ENCODE assay signal across 1 cellular context in genomic region chr14:93959239-93960107, GRCh38.
TF ChIP-seq lines count a peak whose summit lies in the region.

No MANE protein-coding gene starts in this region.

TF ChIP-seq in HEK293, 187 proteins besides CTCF, POLR2A, EP300 and RAD21 (continued from another document and continues in another):
- TF ChIP-seq ZNF133 (tag by site-specific recombination; IDR thresholded peaks at IDR 0.05), result no peak
- TF ChIP-seq SP2 (tag by site-specific recombination; IDR thresholded peaks at IDR 0.05), result 0 out of 2 replicates have a peak, but pooled peaks have one; percentile 7
- no peak for TF ChIP-seq ZNF274 (IDR thresholded peaks at IDR 0.05; ENCODE audit: low read length)
- no peak for TF ChIP-seq ZNF274 (tag by site-specific recombination; IDR thresholded peaks at IDR 0.05; ENCODE audit: borderline replicate concordance)
- no peak for TF ChIP-seq IKZF3 (tag by site-specific recombination; IDR thresholded peaks at IDR 0.05)
- TF ChIP-seq ZNF214 (tag by site-specific recombination; IDR thresholded peaks at IDR 0.05; ENCODE audit: borderline replicate concordance), result no peak
- TF ChIP-seq OSR2 (tag by site-specific recombination; IDR thresholded peaks at IDR 0.05), result no peak
- no peak for TF ChIP-seq ZNF707 (tag by site-specific recombination; IDR thresholded peaks at IDR 0.05)
- TF ChIP-seq GLI2 (tag by site-specific recombination; IDR thresholded peaks at IDR 0.05; ENCODE audit: borderline replicate concordance, low read depth), result no peak
- TF ChIP-seq ZNF416 (tag by site-specific recombination; IDR thresholded peaks at IDR 0.05), result no peak
- no peak for TF ChIP-seq ZNF677 (tag by site-specific recombination; IDR thresholded peaks at IDR 0.05)
- no peak for TF ChIP-seq ZNF114 (tag by site-specific recombination; IDR thresholded peaks at IDR 0.05)
- no peak for TF ChIP-seq ZNF19 (tag by site-specific recombination; IDR thresholded peaks at IDR 0.05; ENCODE audit: low read depth)
- TF ChIP-seq ZFP37 (tag by site-specific recombination; IDR thresholded peaks at IDR 0.05), result no peak
- no peak for TF ChIP-seq SCRT1 (tag by site-specific recombination; IDR thresholded peaks at IDR 0.05; ENCODE audit: borderline replicate concordance)
- TF ChIP-seq, protein P1, sequence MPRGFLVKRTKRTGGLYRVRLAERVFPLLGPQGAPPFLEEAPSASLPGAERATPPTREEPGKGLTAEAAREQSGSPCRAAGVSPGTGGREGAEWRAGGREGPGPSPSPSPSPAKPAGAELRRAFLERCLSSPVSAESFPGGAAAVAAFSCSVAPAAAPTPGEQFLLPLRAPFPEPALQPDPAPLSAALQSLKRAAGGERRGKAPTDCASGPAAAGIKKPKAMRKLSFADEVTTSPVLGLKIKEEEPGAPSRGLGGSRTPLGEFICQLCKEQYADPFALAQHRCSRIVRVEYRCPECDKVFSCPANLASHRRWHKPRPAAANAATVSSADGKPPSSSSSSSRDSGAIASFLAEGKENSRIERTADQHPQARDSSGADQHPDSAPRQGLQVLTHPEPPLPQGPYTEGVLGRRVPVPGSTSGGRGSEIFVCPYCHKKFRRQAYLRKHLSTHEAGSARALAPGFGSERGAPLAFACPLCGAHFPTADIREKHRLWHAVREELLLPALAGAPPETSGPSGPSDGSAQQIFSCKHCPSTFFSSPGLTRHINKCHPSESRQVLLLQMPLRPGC (tag by site-specific recombination; IDR thresholded peaks at IDR 0.05), result no peak
- TF ChIP-seq ZNF560 (tag by site-specific recombination; IDR thresholded peaks at IDR 0.05; ENCODE audit: borderline replicate concordance), result no peak
- TF ChIP-seq, protein P2, sequence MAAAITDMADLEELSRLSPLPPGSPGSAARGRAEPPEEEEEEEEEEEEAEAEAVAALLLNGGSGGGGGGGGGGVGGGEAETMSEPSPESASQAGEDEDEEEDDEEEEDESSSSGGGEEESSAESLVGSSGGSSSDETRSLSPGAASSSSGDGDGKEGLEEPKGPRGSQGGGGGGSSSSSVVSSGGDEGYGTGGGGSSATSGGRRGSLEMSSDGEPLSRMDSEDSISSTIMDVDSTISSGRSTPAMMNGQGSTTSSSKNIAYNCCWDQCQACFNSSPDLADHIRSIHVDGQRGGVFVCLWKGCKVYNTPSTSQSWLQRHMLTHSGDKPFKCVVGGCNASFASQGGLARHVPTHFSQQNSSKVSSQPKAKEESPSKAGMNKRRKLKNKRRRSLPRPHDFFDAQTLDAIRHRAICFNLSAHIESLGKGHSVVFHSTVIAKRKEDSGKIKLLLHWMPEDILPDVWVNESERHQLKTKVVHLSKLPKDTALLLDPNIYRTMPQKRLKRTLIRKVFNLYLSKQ (tag by site-specific recombination; IDR thresholded peaks at IDR 0.05; ENCODE audit: borderline replicate concordance), result no peak
- no peak for TF ChIP-seq OVOL3 (tag by site-specific recombination; IDR thresholded peaks at IDR 0.05)
- TF ChIP-seq ZNF121 (tag by site-specific recombination; IDR thresholded peaks at IDR 0.05), result no peak
- TF ChIP-seq, protein P3, sequence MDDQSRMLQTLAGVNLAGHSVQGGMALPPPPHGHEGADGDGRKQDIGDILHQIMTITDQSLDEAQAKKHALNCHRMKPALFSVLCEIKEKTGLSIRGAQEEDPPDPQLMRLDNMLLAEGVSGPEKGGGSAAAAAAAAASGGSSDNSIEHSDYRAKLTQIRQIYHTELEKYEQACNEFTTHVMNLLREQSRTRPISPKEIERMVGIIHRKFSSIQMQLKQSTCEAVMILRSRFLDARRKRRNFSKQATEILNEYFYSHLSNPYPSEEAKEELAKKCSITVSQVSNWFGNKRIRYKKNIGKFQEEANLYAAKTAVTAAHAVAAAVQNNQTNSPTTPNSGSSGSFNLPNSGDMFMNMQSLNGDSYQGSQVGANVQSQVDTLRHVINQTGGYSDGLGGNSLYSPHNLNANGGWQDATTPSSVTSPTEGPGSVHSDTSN (CRISPR knock-in tag; IDR thresholded peaks at IDR 0.05), result no peak
- TF ChIP-seq ZNF354C (tag by site-specific recombination; IDR thresholded peaks at IDR 0.05; ENCODE audit: borderline replicate concordance, low read depth), result no peak
- no peak for TF ChIP-seq ZNF791 (tag by site-specific recombination; IDR thresholded peaks at IDR 0.05)
- no peak for TF ChIP-seq ZNF596 (tag by site-specific recombination; IDR thresholded peaks at IDR 0.05)
- no peak for TF ChIP-seq ZNF747 (tag by site-specific recombination; IDR thresholded peaks at IDR 0.05)
- TF ChIP-seq ZNF341 (tag by site-specific recombination; IDR thresholded peaks at IDR 0.05; ENCODE audit: low read depth), result peak; percentile 87
- TF ChIP-seq ZNF488 (tag by site-specific recombination; IDR thresholded peaks at IDR 0.05), result no peak
- no peak for TF ChIP-seq ZNF785 (tag by site-specific recombination; IDR thresholded peaks at IDR 0.05)
- no peak for TF ChIP-seq ZNF248 (tag by site-specific recombination; IDR thresholded peaks at IDR 0.05)
- TF ChIP-seq ZNF426 (tag by site-specific recombination; IDR thresholded peaks at IDR 0.05), result no peak
- TF ChIP-seq KLF8 (tag by site-specific recombination; IDR thresholded peaks at IDR 0.05), result no peak
- no peak for TF ChIP-seq ZNF132 (tag by site-specific recombination; IDR thresholded peaks at IDR 0.05; ENCODE audit: borderline replicate concordance)
- TF ChIP-seq ZNF202 (tag by site-specific recombination; IDR thresholded peaks at IDR 0.05; ENCODE audit: borderline replicate concordance), result no peak
- no peak for TF ChIP-seq ZNF221 (tag by site-specific recombination; IDR thresholded peaks at IDR 0.05; ENCODE audit: borderline replicate concordance)
- TF ChIP-seq ZNF521 (tag by site-specific recombination; IDR thresholded peaks at IDR 0.05), result no peak
- TF ChIP-seq ZIC2 (tag by site-specific recombination; IDR thresholded peaks at IDR 0.05), result peak; percentile 83
- no peak for TF ChIP-seq ZNF112 (tag by site-specific recombination; IDR thresholded peaks at IDR 0.05)
- TF ChIP-seq ZNF473 (tag by site-specific recombination; IDR thresholded peaks at IDR 0.05), result no peak
- TF ChIP-seq ZNF24 (tag by site-specific recombination; IDR thresholded peaks at IDR 0.05), result no peak
- TF ChIP-seq ZNF670 (tag by site-specific recombination; IDR thresholded peaks at IDR 0.05; ENCODE audit: low read depth), result no peak
- TF ChIP-seq, protein P4, sequence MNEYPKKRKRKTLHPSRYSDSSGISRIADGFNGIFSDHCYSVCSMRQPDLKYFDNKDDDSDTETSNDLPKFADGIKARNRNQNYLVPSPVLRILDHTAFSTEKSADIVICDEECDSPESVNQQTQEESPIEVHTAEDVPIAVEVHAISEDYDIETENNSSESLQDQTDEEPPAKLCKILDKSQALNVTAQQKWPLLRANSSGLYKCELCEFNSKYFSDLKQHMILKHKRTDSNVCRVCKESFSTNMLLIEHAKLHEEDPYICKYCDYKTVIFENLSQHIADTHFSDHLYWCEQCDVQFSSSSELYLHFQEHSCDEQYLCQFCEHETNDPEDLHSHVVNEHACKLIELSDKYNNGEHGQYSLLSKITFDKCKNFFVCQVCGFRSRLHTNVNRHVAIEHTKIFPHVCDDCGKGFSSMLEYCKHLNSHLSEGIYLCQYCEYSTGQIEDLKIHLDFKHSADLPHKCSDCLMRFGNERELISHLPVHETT (tag by site-specific recombination; IDR thresholded peaks at IDR 0.05), result no peak
- TF ChIP-seq ZNF157 (tag by site-specific recombination; IDR thresholded peaks at IDR 0.05), result no peak
- no peak for TF ChIP-seq ZNF155 (tag by site-specific recombination; IDR thresholded peaks at IDR 0.05)
- no peak for TF ChIP-seq ZBTB21 (tag by site-specific recombination; IDR thresholded peaks at IDR 0.05)
- no peak for TF ChIP-seq ZNF48 (tag by site-specific recombination; IDR thresholded peaks at IDR 0.05)
- no peak for TF ChIP-seq KLF9 (tag by site-specific recombination; IDR thresholded peaks at IDR 0.05; ENCODE audit: low read depth)
- no peak for TF ChIP-seq ZNF645 (tag by site-specific recombination; IDR thresholded peaks at IDR 0.05)
- TF ChIP-seq HOXD13 (CRISPR knock-in tag; IDR thresholded peaks at IDR 0.05; ENCODE audit: borderline replicate concordance), result no peak
- peak; percentile 37; the same call in 1 of the 2 replicates for TF ChIP-seq ZNF660 (tag by site-specific recombination; IDR thresholded peaks at IDR 0.05)
- no peak for TF ChIP-seq REPIN1 (tag by site-specific recombination; IDR thresholded peaks at IDR 0.05; ENCODE audit: low read depth)
- TF ChIP-seq, protein P5, sequence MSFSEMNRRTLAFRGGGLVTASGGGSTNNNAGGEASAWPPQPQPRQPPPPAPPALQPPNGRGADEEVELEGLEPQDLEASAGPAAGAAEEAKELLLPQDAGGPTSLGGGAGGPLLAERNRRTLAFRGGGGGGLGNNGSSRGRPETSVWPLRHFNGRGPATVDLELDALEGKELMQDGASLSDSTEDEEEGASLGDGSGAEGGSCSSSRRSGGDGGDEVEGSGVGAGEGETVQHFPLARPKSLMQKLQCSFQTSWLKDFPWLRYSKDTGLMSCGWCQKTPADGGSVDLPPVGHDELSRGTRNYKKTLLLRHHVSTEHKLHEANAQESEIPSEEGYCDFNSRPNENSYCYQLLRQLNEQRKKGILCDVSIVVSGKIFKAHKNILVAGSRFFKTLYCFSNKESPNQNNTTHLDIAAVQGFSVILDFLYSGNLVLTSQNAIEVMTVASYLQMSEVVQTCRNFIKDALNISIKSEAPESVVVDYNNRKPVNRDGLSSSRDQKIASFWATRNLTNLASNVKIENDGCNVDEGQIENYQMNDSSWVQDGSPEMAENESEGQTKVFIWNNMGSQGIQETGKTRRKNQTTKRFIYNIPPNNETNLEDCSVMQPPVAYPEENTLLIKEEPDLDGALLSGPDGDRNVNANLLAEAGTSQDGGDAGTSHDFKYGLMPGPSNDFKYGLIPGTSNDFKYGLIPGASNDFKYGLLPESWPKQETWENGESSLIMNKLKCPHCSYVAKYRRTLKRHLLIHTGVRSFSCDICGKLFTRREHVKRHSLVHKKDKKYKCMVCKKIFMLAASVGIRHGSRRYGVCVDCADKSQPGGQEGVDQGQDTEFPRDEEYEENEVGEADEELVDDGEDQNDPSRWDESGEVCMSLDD (tag by site-specific recombination; IDR thresholded peaks at IDR 0.05), result peak; percentile 69
- TF ChIP-seq ZNF704 (tag by site-specific recombination; IDR thresholded peaks at IDR 0.05), result no peak
- TF ChIP-seq ZNF16 (tag by site-specific recombination; IDR thresholded peaks at IDR 0.05; ENCODE audit: low read depth), result no peak
- TF ChIP-seq ZNF530 (tag by site-specific recombination; IDR thresholded peaks at IDR 0.05; ENCODE audit: low read depth), result no peak
- TF ChIP-seq, protein P6, sequence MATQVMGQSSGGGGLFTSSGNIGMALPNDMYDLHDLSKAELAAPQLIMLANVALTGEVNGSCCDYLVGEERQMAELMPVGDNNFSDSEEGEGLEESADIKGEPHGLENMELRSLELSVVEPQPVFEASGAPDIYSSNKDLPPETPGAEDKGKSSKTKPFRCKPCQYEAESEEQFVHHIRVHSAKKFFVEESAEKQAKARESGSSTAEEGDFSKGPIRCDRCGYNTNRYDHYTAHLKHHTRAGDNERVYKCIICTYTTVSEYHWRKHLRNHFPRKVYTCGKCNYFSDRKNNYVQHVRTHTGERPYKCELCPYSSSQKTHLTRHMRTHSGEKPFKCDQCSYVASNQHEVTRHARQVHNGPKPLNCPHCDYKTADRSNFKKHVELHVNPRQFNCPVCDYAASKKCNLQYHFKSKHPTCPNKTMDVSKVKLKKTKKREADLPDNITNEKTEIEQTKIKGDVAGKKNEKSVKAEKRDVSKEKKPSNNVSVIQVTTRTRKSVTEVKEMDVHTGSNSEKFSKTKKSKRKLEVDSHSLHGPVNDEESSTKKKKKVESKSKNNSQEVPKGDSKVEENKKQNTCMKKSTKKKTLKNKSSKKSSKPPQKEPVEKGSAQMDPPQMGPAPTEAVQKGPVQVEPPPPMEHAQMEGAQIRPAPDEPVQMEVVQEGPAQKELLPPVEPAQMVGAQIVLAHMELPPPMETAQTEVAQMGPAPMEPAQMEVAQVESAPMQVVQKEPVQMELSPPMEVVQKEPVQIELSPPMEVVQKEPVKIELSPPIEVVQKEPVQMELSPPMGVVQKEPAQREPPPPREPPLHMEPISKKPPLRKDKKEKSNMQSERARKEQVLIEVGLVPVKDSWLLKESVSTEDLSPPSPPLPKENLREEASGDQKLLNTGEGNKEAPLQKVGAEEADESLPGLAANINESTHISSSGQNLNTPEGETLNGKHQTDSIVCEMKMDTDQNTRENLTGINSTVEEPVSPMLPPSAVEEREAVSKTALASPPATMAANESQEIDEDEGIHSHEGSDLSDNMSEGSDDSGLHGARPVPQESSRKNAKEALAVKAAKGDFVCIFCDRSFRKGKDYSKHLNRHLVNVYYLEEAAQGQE (tag by site-specific recombination; IDR thresholded peaks at IDR 0.05), result no peak
- no peak for TF ChIP-seq ZNF544 (tag by site-specific recombination; IDR thresholded peaks at IDR 0.05)
- no peak for TF ChIP-seq TRIM28 (IDR thresholded peaks at IDR 0.05; ENCODE audit: borderline replicate concordance, low read length)
- no peak for TF ChIP-seq SCRT2 (tag by site-specific recombination; IDR thresholded peaks at IDR 0.05)
- peak; percentile 78 for TF ChIP-seq KLF1 (tag by site-specific recombination; IDR thresholded peaks at IDR 0.05)
- TF ChIP-seq GLI4 (tag by site-specific recombination; IDR thresholded peaks at IDR 0.05), result no peak
- no peak for TF ChIP-seq ZFP41 (tag by site-specific recombination; IDR thresholded peaks at IDR 0.05; ENCODE audit: borderline replicate concordance)
